ENCODE assay signal across 24 cellular contexts in genomic region chr2:117703868-117704267, GRCh38.
"Had no signal": no experiment of that assay in that cellular context is flagged by ENCODE, and none has a peak within 500 bp of the region (broad histone marks: within the 10 kb centered on the region; RNA-seq: fewer than 3 reads in every experiment).

No MANE protein-coding gene starts in this region.

- H3K4me1 ChIP-seq: colonic mucosa, esophagus squamous epithelium, heart right ventricle, left lung, parathyroid adenoma, right lobe of liver, transverse colon, upper lobe of right lung, uterus had no signal

- H3K27me3 ChIP-seq: colonic mucosa, esophagus squamous epithelium, left lung, right lobe of liver, transverse colon, upper lobe of right lung, uterus had no signal

- H3K27ac ChIP-seq: colonic mucosa, esophagus squamous epithelium, heart right ventricle, left lung, parathyroid adenoma, right lobe of liver, transverse colon, upper lobe of right lung, uterus had no signal

- ATAC-seq: heart right ventricle; left cardiac atrium; left lung; naive thymus-derived CD4-positive, alpha-beta T cell; right lobe of liver; stimulated activated naive B cell treated with anti-CD40 and anti-IgM and Interleukin-4, amounts not matched to agents 10 μg/mL and 1 μg/mL and 100 μg/mL, for 72 hours; upper lobe of right lung had no signal

- DNase-seq: colonic mucosa; dermis blood vessel endothelial cell; effector memory CD4-positive, alpha-beta T cell; esophagus squamous epithelium; foreskin melanocyte; glutamatergic neuron; heart right ventricle; hippocampal formation; left cardiac atrium; left lung; mesenchymal stem cell; midbrain; naive thymus-derived CD4-positive, alpha-beta T cell; right lobe of liver; small intestine; stimulated activated CD4-positive, alpha-beta T cell treated with anti-CD3 and anti-CD28 coated beads, Interleukin-15, amount 100 ng/mL, for 24 hours; stimulated activated CD4-positive, alpha-beta T cell treated with anti-CD3 and anti-CD28 coated beads, Interleukin-2, amount 100 ng/mL, for 48 hours; stimulated activated naive B cell treated with anti-CD40 and anti-IgM and Interleukin-4, amounts not matched to agents 10 μg/mL and 1 μg/mL and 100 μg/mL, for 72 hours; transverse colon; upper lobe of right lung; uterus had no signal

- H2AFZ ChIP-seq: parathyroid adenoma had no signal

- FAIRE-seq: endometrium, islet of Langerhans, small intestine had no signal

- H3K79me2 ChIP-seq: parathyroid adenoma had no signal

- H3K36me3 ChIP-seq: colonic mucosa, esophagus squamous epithelium, heart right ventricle, left lung, right lobe of liver, transverse colon, upper lobe of right lung, uterus had no signal

- H3K9me3 ChIP-seq: colonic mucosa, esophagus squamous epithelium, heart right ventricle, left lung, right lobe of liver, transverse colon, upper lobe of right lung, uterus had no signal

- H3K4me3 ChIP-seq: colonic mucosa, esophagus squamous epithelium, heart right ventricle, left lung, right lobe of liver, transverse colon, upper lobe of right lung, uterus had no signal

- H3K9ac ChIP-seq: parathyroid adenoma had no signal
